In the genomic region with DNA sequence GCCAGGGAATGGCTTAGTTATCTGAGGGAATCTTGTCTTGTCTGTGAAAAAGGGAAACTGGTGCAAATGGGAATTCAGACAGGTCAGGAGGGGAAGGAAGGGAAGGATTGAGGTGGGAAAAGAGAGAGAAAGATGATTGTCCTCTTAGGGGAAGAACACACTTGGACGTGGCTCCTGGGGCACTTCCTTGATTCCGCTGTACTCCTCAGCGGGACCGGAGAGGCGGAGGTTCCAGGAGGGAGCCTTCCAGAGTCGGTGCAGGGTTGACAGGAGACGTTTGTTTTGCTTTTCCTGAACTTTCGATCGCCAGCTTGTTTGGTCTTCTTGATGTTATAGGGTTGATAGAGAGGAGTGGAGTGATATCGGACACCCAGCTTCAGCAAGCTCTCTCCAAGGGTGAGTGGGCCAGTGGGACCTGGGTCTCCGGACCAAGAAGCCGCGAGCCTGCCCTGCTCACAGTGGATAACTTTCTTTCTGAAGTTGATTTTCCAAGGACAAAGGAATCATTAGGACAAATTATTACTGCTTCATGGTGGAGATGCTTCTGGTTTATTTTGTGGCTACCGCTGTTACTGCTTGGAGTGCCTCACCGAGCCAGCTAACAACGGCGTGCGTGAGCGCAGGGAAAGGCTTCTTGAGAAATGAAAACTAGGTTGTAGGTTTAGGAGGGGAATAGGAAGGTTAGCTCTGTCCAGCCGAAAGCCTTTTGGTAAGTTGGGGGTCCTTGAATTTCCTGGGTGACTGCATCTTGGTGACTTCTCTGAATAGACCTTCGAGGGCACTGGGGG, we compare ENCODE assay signal across 7 cellular contexts. TPM values are rescaled to one million over a fixed set of nuclear protein-coding genes. Genes with fewer than 3 reads are reported as not detected.
DNase-seq lines count a peak whose midpoint lies in the region; ATAC-seq, FAIRE-seq and TF ChIP-seq lines count a peak whose summit lies in the region.
"Not testable (repeated sequence)": the region's sequence is repeated elsewhere in the genome, so short reads cannot be mapped to it uniquely, and the experiment has no call there.

No MANE protein-coding gene starts in this region.

- in situ Hi-C loops in K562 (cut with MboI): loop anchor here (5.0 kb wide), 1 partner anchor 316 kb away; no protein-coding TSS in a partner anchor

- DNase-seq in activated CD8-positive, alpha-beta T cell treated with anti-CD3 and anti-CD28 coated beads, Interleukin-2, amount 10 ng/mL, durations not matched to agents 7 days and 5 days: peak; percentile 19
- DNase-seq in K562 (ENCODE audit: extremely low read depth in 1 of 4, low spot score in 3 of 4) (peak in 1 of 4 experiments; percentile 61), Right ventricle myocardium superior (peak; percentile 44)
- not testable (repeated sequence) for DNase-seq in psoas muscle

- TF ChIP-seq CTCF in OCI-LY1 (IDR thresholded peaks at IDR 0.05; ENCODE audit: low read length); K562 (IDR thresholded peaks at IDR 0.05 in 2 of 3, conservative IDR thresholded peaks at IDR 0.05 in 1 of 3; ENCODE audit: insufficient read depth in 2 of 3, low read depth in 1 of 3, low read length in 3 of 3); psoas muscle (IDR thresholded peaks at IDR 0.05): not testable (repeated sequence)

- not testable (repeated sequence) for H3K36me3 Mint-ChIP-seq in activated CD8-positive, alpha-beta T cell treated with anti-CD3 and anti-CD28 coated beads, Interleukin-2, amount 10 ng/mL, durations not matched to agents 7 days and 5 days (ENCODE audit: low read depth)

- intact Hi-C loops in K562 (cut with micrococcal nuclease); Right ventricle myocardium superior (cut with DNase I); psoas muscle (cut with DNase I): not testable (repeated sequence)

- not testable (repeated sequence) for H3K9me2 ChIP-seq in OCI-LY1 (ENCODE audit: low read depth, low read length)

- H3K4me1 Mint-ChIP-seq in activated CD8-positive, alpha-beta T cell treated with anti-CD3 and anti-CD28 coated beads, Interleukin-2, amount 10 ng/mL, durations not matched to agents 7 days and 5 days (ENCODE audit: low read depth): peaks cover 20% of the 10 kb centered on the region

- POLR2A ChIA-PET in activated CD8-positive, alpha-beta T cell treated with anti-CD3 and anti-CD28 coated beads, Interleukin-2, amount 10 ng/mL, durations not matched to agents 7 days and 5 days (lab: Charles Lee); K562 (lab: Yijun Ruan, JAX): not testable (repeated sequence)

- H3K4me3 Mint-ChIP-seq in activated CD8-positive, alpha-beta T cell treated with anti-CD3 and anti-CD28 coated beads, Interleukin-2, amount 10 ng/mL, durations not matched to agents 7 days and 5 days: peak overlapping the region; percentile 38

- not testable (repeated sequence) for TF ChIP-seq EP300 in K562 (IDR thresholded peaks at IDR 0.05; ENCODE audit: low read length)

- H3K27me3 ChIP-seq in OCI-LY1 (ENCODE audit: insufficient read depth, low read length); K562 (ENCODE audit: control insufficient read depth in 2 of 2, insufficient read depth in 2 of 2, low read length in 2 of 2); psoas muscle (ENCODE audit: insufficient read depth in 3 of 3, low read length in 2 of 3): not testable (repeated sequence)

- H3K9me3 ChIP-seq in OCI-LY1 (ENCODE audit: low read length); K562 (replicated peaks; ENCODE audit: control insufficient read depth, insufficient read depth, low read depth, low read length); mesodermal cell (ENCODE audit: control insufficient read depth, low read length); psoas muscle: not testable (repeated sequence)

- not testable (repeated sequence) for ATAC-seq in activated CD8-positive, alpha-beta T cell treated with anti-CD3 and anti-CD28 coated beads, Interleukin-2, amount 10 ng/mL, durations not matched to agents 7 days and 5 days; K562; Right ventricle myocardium superior (ENCODE audit: poor library complexity); psoas muscle

- H3K4me2 ChIP-seq in OCI-LY1 (ENCODE audit: low read length): peak overlapping the region; percentile 61
- H3K4me2 ChIP-seq in K562 (ENCODE audit: insufficient read depth, low read length): peak overlapping the region; percentile 82

- TSS peak; percentile 63 for BruUV-seq in K562 (replicated peaks; lab: Mats Ljungman, UMichigan)

- H3K4me1 ChIP-seq in OCI-LY1 (ENCODE audit: insufficient read depth, low read length, severe bottlenecking) (peaks cover 17% of the 10 kb centered on the region), K562 (replicated peaks in 1 of 2; ENCODE audit: control insufficient read depth in 2 of 2, insufficient read depth in 2 of 2, low read length in 2 of 2) (peaks cover 0 to 13% of the 10 kb centered on the region in 2 experiments; a peak in 2 of 5 replicates)
- H3K4me1 ChIP-seq in mesodermal cell (ENCODE audit: control insufficient read depth, insufficient read depth, low read length, poor library complexity, severe bottlenecking); psoas muscle: not testable (repeated sequence)

- H3K9me1 ChIP-seq in K562 (ENCODE audit: control insufficient read depth, insufficient read depth, low read length): not testable (repeated sequence)

- H3K27ac Mint-ChIP-seq in activated CD8-positive, alpha-beta T cell treated with anti-CD3 and anti-CD28 coated beads, Interleukin-2, amount 10 ng/mL, durations not matched to agents 7 days and 5 days: not testable (repeated sequence)

- H3K9me3 Mint-ChIP-seq in activated CD8-positive, alpha-beta T cell treated with anti-CD3 and anti-CD28 coated beads, Interleukin-2, amount 10 ng/mL, durations not matched to agents 7 days and 5 days (ENCODE audit: insufficient read depth): not testable (repeated sequence)

- CTCF ChIA-PET in activated CD8-positive, alpha-beta T cell treated with anti-CD3 and anti-CD28 coated beads, Interleukin-2, amount 10 ng/mL, durations not matched to agents 7 days and 5 days (lab: Charles Lee); K562 (lab: Yijun Ruan, JAX; ENCODE audit: low intra/inter-chr PET ratio): not testable (repeated sequence)

- not testable (repeated sequence) for H2AFZ ChIP-seq in OCI-LY1 (ENCODE audit: low read length); K562 (ENCODE audit: low read depth, low read length)

- TF ChIP-seq POLR2A in K562 (conservative IDR thresholded peaks at IDR 0.05): not testable (repeated sequence)

- H4K20me1 ChIP-seq in OCI-LY1 (ENCODE audit: insufficient read depth, low read length); K562 (replicated peaks; ENCODE audit: control insufficient read depth, insufficient read depth, low read length): not testable (repeated sequence)

- not testable (repeated sequence) for H3K79me2 ChIP-seq in OCI-LY1 (ENCODE audit: insufficient read depth, low read length)
- peaks cover 19% of the 10 kb centered on the region for H3K79me2 ChIP-seq in K562 (ENCODE audit: control insufficient read depth, insufficient read depth, low read length)

- not testable (repeated sequence) for H3K36me3 ChIP-seq in OCI-LY1 (ENCODE audit: insufficient read depth, low read length); mesodermal cell (ENCODE audit: control insufficient read depth, insufficient read depth, low read length); psoas muscle (ENCODE audit: insufficient read depth in 1 of 2, low read depth in 1 of 2)
- H3K36me3 ChIP-seq in K562 (ENCODE audit: control insufficient read depth, insufficient read depth, low read length): peaks cover 16% of the 10 kb centered on the region; the same call in 2 of the 3 replicates

- H3K27ac ChIP-seq in OCI-LY1 (ENCODE audit: low read depth, low read length, poor library complexity, severe bottlenecking): peak overlapping the region; percentile 20
- H3K27ac ChIP-seq in K562 (ENCODE audit: extremely low read depth, low read depth, low read length): peak overlapping the region; percentile 66; the same call in 2 of the 3 replicates
- not testable (repeated sequence) for H3K27ac ChIP-seq in mesodermal cell (ENCODE audit: low read depth, low read length, severe bottlenecking)
- peak overlapping the region; percentile 14 for H3K27ac ChIP-seq in psoas muscle

- FAIRE-seq in K562 (lab: Jason Lieb, UNC): not testable (repeated sequence)

- under 1% methylated on average over 14 of the region's 21 CpGs for WGBS in K562 (ENCODE audit: insufficient coverage, low coverage, missing lambda C conversion rate)
- WGBS in mesodermal cell (ENCODE audit: insufficient coverage in 2 of 2), 2 experiments: 56 to 82% methylated on average over 4 to 5 of the region's 21 CpGs
- 64 to 65% (median 64%) methylated on average over 14 to 19 of the region's 21 CpGs for WGBS in psoas muscle, 3 donors

- H3K9ac ChIP-seq in OCI-LY1 (ENCODE audit: low read length) (peak overlapping the region; percentile 46; the same call in 1 of the 2 replicates), K562 (ENCODE audit: insufficient read depth in 1 of 2, low read depth in 2 of 2, low read length in 2 of 2) (peak overlapping the region; percentile 71 to 84)

- not testable (repeated sequence) for TF ChIP-seq RAD21 in K562 (CRISPR knock-in tag; conservative IDR thresholded peaks at IDR 0.05 in 1 of 2, IDR thresholded peaks at IDR 0.05 in 1 of 2)

- H3F3A ChIP-seq in OCI-LY1 (ENCODE audit: insufficient read depth, low read length): not testable (repeated sequence)

- not testable (repeated sequence) for H3K27me3 Mint-ChIP-seq in activated CD8-positive, alpha-beta T cell treated with anti-CD3 and anti-CD28 coated beads, Interleukin-2, amount 10 ng/mL, durations not matched to agents 7 days and 5 days (ENCODE audit: low read depth)

- peak overlapping the region; percentile 23; the same call in 1 of the 2 replicates for H3K4me3 ChIP-seq in GM08714 (ENCODE audit: low read length)
- H3K4me3 ChIP-seq in OCI-LY1 (ENCODE audit: low read depth, low read length, poor library complexity, severe bottlenecking): peak overlapping the region; percentile 52
- peak overlapping the region; percentile 50 for H3K4me3 ChIP-seq in K562
- H3K4me3 ChIP-seq in mesodermal cell (ENCODE audit: extremely low read depth, insufficient read depth, low read length, poor library complexity, severe bottlenecking): peak overlapping the region; percentile 14
- H3K4me3 ChIP-seq in psoas muscle: peak overlapping the region; percentile 44

RNA-seq across cellular contexts. Expression of gene APOD, which starts 52.4 kb away (rescaled TPM):
- total RNA-seq in activated CD8-positive, alpha-beta T cell treated with anti-CD3 and anti-CD28 coated beads, Interleukin-2, amount 10 ng/mL, durations not matched to agents 7 days and 5 days: not detected
- 0.42 and 0.58 TPM in 2 replicates for total RNA-seq in K562 (2011; cell fraction: chromatin; rRNA removed; ENCODE audit: low replicate concordance)
- total RNA-seq in K562 (2011; cell fraction: nucleolus; rRNA removed): 1.3 TPM in 2 replicates
- total RNA-seq in K562 (2011; cell fraction: nucleoplasm; rRNA removed): 0.29 and 1.8 TPM in 2 replicates
- total RNA-seq in K562 (2014; rRNA removed) (not detected in 2 replicates), K562 (2014; rRNA removed; fragmentation: Illumina TruSeq; extraction: Trizol) (0.25 and 0.48 TPM in 2 replicates), K562 (2015; rRNA removed; fragmentation: Illumina TruSeq; extraction: Trizol) (0.18 TPM in 1 of 2 replicates, not detected in the other), K562 (2021) (0.33 and 0.83 TPM in 2 replicates), Right ventricle myocardium superior (322 TPM), psoas muscle (100 to 1,000 TPM; 265 to 468 (median 389) TPM)
- polyA plus RNA-seq in K562 (2011; rRNA removed) (0.50 TPM in 1 of 2 replicates, not detected in the other), K562 (2014; fragmentation: Illumina TruSeq; extraction: Trizol) (0.48 and 0.54 TPM in 2 replicates), K562 (2014; fragmentation: Nextera tagmentation; extraction: Ambion mirVana) (under 1 TPM; 0.36 to 0.44 TPM), K562 (2014; rRNA removed) (0.32 TPM in 1 of 2 replicates, not detected in the other), psoas muscle (100 to 1,000 TPM; 304 to 629 (median 370) TPM)
- polyA plus RNA-seq in K562 (2011; cell fraction: cytosol; rRNA removed): 0.04 and 0.27 TPM in 2 replicates
- polyA plus RNA-seq in K562 (2011; cell fraction: nucleus; rRNA removed): 0.11 and 0.21 TPM in 2 replicates
- polyA plus RNA-seq in K562 (2012): 0.26 and 1.4 TPM in 2 replicates
- 0.36 and 0.74 TPM in 2 replicates for polyA minus RNA-seq in K562 (2011; rRNA and poly(A)+ RNA removed)
- polyA minus RNA-seq in K562 (2011; cell fraction: cytosol; rRNA and poly(A)+ RNA removed): not detected in 2 replicates
- polyA minus RNA-seq in K562 (2011; cell fraction: nucleus; rRNA and poly(A)+ RNA removed): not detected in 2 replicates
- 0.55 TPM for polyA plus RNA-seq in mesodermal cell (2013, experiment 1 of 2)
- not detected for polyA plus RNA-seq in mesodermal cell (2013, experiment 2 of 2)

Comparison
In these comparisons a context has a peak if more than half of its experiments do, and no peak if none do; other contexts are left out.
1. RNA of gene APOD, which starts 52.4 kb away (total RNA-seq): 265 to 468 TPM in psoas muscle and 322 TPM in Right ventricle myocardium superior (single experiment); 0.18 to 1.8 TPM in K562 and not detected in activated CD8-positive, alpha-beta T cell treated with anti-CD3 and anti-CD28 coated beads, Interleukin-2, amount 10 ng/mL, durations not matched to agents 7 days and 5 days; every median in the first group is over 10 times any median in the second.
2. Peak in every context shown above with its lines, with median percentiles within 50 percentile points of each other: H3K4me3 ChIP-seq.